8 cellular contexts compared by ENCODE assay signal in genomic region chr5:150410524-150411244, GRCh38. TPM values are rescaled to one million over a fixed set of nuclear protein-coding genes. Genes with fewer than 3 reads are reported as not detected.
A peak's percentile ranks its signal among the peaks of the same experiment; 100 is the strongest.
DNase-seq lines count a peak whose midpoint lies in the region; ATAC-seq, FAIRE-seq and TF ChIP-seq lines count a peak whose summit lies in the region.

No MANE protein-coding gene starts in this region.

- peaks cover 17 to 32% of the 10 kb centered on the region in 2 donors for H3K4me1 ChIP-seq in kidney (ENCODE audit: control insufficient read depth in 1 of 2, insufficient read depth in 1 of 2, low read depth in 1 of 2, low read length in 2 of 2)

- H3K27ac Mint-ChIP-seq in central memory CD8-positive, alpha-beta T cell (ENCODE audit: low read depth): peak overlapping the region; percentile 100

- no peak for TF ChIP-seq CTCF in kidney (IDR thresholded peaks at IDR 0.05; ENCODE audit: borderline replicate concordance, extremely low read depth, insufficient read depth)

- peak overlapping the region; percentile 84 to 98 for H3K27ac ChIP-seq in kidney (ENCODE audit: low read depth in 2 of 2, low read length in 2 of 2)

- H3K36me3 Mint-ChIP-seq in central memory CD8-positive, alpha-beta T cell (ENCODE audit: insufficient read depth): peaks cover 68% of the 10 kb centered on the region

- peak overlapping the region; percentile 98 for H3K4me3 Mint-ChIP-seq in central memory CD8-positive, alpha-beta T cell

- H3K4me3 ChIP-seq in kidney (ENCODE audit: low read length in 2 of 2): peak overlapping the region; percentile 79 to 92

- H3K9ac ChIP-seq in kidney (ENCODE audit: low read length in 2 of 2): peak overlapping the region; percentile 72 to 80

- H3K9me3 Mint-ChIP-seq in central memory CD8-positive, alpha-beta T cell: no peaks in the 10 kb centered on the region

- H3K4me1 Mint-ChIP-seq in central memory CD8-positive, alpha-beta T cell: peaks cover 52% of the 10 kb centered on the region

- DNase-seq in NCI-H510A treated with DMSO at 0.1 percent for 48 hours (lab: John Stamatoyannopoulos, UW) (peak; percentile 9), NCI-H510A (lab: John Stamatoyannopoulos, UW) (no peak), NCI-H1436 treated with DMSO at 0.1 percent for 48 hours (lab: John Stamatoyannopoulos, UW) (peak; percentile 62), T-helper 2 cell (peak in 4 of 5 experiments; percentile 12 to 87 (median 49)), kidney (no peak)
- peak in 1 of 2 donors; percentile 48 for DNase-seq in central memory CD8-positive, alpha-beta T cell (ENCODE audit: low spot score in 2 of 2)
- DNase-seq in stimulated activated CD4-positive, alpha-beta T cell treated with anti-CD3 and anti-CD28 coated beads, Interleukin-4, amount 100 ng/mL, for 1 hour: peak; percentile 27

- peak; percentile 82 for FAIRE-seq in kidney (lab: Jason Lieb, UNC)

- peak; percentile 20 for ATAC-seq in central memory CD8-positive, alpha-beta T cell (replicated peaks; ENCODE audit: extremely low read depth, poor library complexity, severe bottlenecking)
- no peak for ATAC-seq in HG02973 (IDR thresholded peaks at IDR 0.05; ENCODE audit: unreplicated experiment)

- H3K9me3 ChIP-seq in kidney (ENCODE audit: control insufficient read depth in 1 of 2, low read length in 2 of 2): no peaks in the 10 kb centered on the region

- intact Hi-C loops in kidney (cut with DNase I): no loop called here

- H3K27me3 Mint-ChIP-seq in central memory CD8-positive, alpha-beta T cell: no peaks in the 10 kb centered on the region

- H3K36me3 ChIP-seq in kidney (ENCODE audit: control insufficient read depth in 1 of 2, insufficient read depth in 2 of 2, low read length in 2 of 2): peaks cover 7% of the 10 kb centered on the region in 2 donors

RNA-seq across cellular contexts. Expression of gene CD74, which starts 2.0 kb away (rescaled TPM):
- 2,003 TPM for total RNA-seq in kidney
- 1,887 TPM for polyA plus RNA-seq in kidney (ENCODE audit: insufficient read depth, low read depth, low replicate concordance)

RNA-seq across cellular contexts. Expression of gene RPS14, which starts 38.9 kb away (rescaled TPM):
- total RNA-seq in kidney: 1,504 TPM
- polyA plus RNA-seq in kidney (ENCODE audit: insufficient read depth, low read depth, low replicate concordance): 1,994 TPM

RNA-seq across cellular contexts. Expression of gene TCOF1, which starts 53.2 kb away (rescaled TPM):
- total RNA-seq in kidney: 23.5 TPM
- 12.2 TPM for polyA plus RNA-seq in kidney (ENCODE audit: insufficient read depth, low read depth, low replicate concordance)

Comparison
In these comparisons a context has a peak if more than half of its experiments do, and no peak if none do; other contexts are left out.
1. DNase-seq: peak in NCI-H510A treated with DMSO at 0.1 percent for 48 hours (single experiment), NCI-H1436 treated with DMSO at 0.1 percent for 48 hours (single experiment), T-helper 2 cell (4 of 5) and stimulated activated CD4-positive, alpha-beta T cell treated with anti-CD3 and anti-CD28 coated beads, Interleukin-4, amount 100 ng/mL, for 1 hour (single experiment); none in NCI-H510A (single experiment) and kidney (single experiment).